In the genomic region with DNA sequence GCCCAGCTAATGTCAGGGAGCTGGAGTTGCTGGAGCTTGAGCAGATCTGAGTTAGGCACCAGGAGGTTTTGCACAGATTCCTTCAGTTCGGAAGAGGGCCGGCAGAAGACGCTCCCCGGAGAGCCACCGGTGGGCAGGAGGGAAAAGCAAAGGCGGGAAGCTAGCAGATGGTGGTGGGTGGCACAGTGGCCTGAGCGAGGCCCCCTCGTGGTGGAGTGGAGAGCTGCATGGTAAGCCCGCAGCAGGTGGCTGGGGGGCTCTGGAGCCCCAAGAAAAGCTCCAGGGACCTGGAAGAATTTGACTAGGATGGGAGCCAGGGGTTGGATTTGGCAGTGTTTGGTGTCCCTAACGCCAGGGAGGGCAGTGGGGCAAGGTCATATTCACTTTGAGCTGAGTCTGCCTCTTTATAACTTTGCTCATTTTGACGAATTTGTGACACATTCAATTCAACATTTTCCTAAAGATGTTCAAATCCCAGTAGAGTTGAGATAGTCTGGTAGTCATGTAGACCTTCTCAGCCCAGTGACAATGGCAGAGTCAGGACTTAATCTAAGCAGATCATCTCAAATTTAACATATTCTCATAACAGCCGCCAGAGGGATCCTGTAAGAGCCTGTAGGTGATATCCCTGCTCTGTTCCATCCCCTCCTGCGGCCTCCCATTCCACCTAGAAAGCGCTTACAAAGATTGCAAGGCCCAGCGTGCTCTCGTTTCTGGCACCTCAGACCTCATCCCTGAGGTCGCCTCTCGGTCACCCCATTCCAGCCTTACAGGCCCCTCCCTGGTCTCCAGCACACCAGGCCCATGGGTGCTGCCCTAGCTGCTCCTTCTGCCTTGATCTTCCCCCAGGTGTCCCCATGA, we compare ENCODE assay signal across 9 cellular contexts. TPM values are rescaled to one million over a fixed set of nuclear protein-coding genes. Genes with fewer than 3 reads are reported as not detected.
DNase-seq lines count a peak whose midpoint lies in the region; ATAC-seq, FAIRE-seq and TF ChIP-seq lines count a peak whose summit lies in the region.
"Had no signal": no experiment of that assay in that cellular context is flagged by ENCODE, and none has a peak within 500 bp of the region (broad histone marks: within the 10 kb centered on the region; RNA-seq: fewer than 3 reads in every experiment).

No MANE protein-coding gene starts in this region.

- no peaks in the 10 kb centered on the region for H3K9me3 ChIP-seq in SK-N-SH
- H3K9me3 ChIP-seq in heart left ventricle = no peaks in the 10 kb centered on the region

- POLR2A ChIA-PET in SK-N-SH (lab: Yijun Ruan, JAX) = no interaction called here
- POLR2A ChIA-PET in RWPE1 (lab: Yijun Ruan, JAX; ENCODE audit: low non-redundant PET) = no interaction called here

- ATAC-seq in SK-N-SH treated with all-trans-retinoic acid at 6 μM for 48 hours = no peak; the same call in 2 of the 3 replicates
- peak in 3 of 4 donors; percentile 47 to 62 (median 51) for ATAC-seq in heart left ventricle
- no peak for ATAC-seq in HG02981 (IDR thresholded peaks at IDR 0.05; ENCODE audit: unreplicated experiment)
- no peak for ATAC-seq in GM19023 (IDR thresholded peaks at IDR 0.05; ENCODE audit: unreplicated experiment)

- H3K9ac ChIP-seq in SK-N-SH = no peak overlapping the region

- DNase-seq in SK-N-SH = no peak
- DNase-seq in RWPE1 (ENCODE audit: low spot score) = no peak
- DNase-seq in heart left ventricle = peak in 2 of 5 donors; percentile 42 to 68
- peak; percentile 1 for DNase-seq in stimulated activated CD8-positive, alpha-beta memory T cell treated with anti-CD3 and anti-CD28 coated beads, Interleukin-7, amount 100 ng/mL, for 24 hours (ENCODE audit: low read depth)
- DNase-seq in urothelium cell line (ENCODE audit: low spot score) = no peak

- intact Hi-C loops in heart left ventricle (cut with DNase I) = loop anchor here in 1 of 10 donors (10.0 kb wide), 1 partner anchor 415 kb away; no protein-coding TSS in a partner anchor

- no peak overlapping the region for H2AFZ ChIP-seq in SK-N-SH (ENCODE audit: low read depth)

- WGBS in SK-N-SH (ENCODE audit: low lambda C conversion rate) = 50% methylated on average over 18 of the region's 18 CpGs
- WGBS in heart left ventricle, 4 donors = 43 to 65% (median 52%) methylated on average over 18 of the region's 18 CpGs

- no peak overlapping the region for H3K27ac ChIP-seq in SK-N-SH (ENCODE audit: low read depth in 2 of 2, low read length in 1 of 2)
- no peak overlapping the region for H3K27ac ChIP-seq in RWPE1
- H3K27ac ChIP-seq in heart left ventricle = no peak overlapping the region

- CTCF ChIA-PET in SK-N-SH (lab: Yijun Ruan, JAX) (interaction anchor here (0.8 to 2.0 kb wide), 9 partner anchors 8 to 350 kb away, joined by 3 to 8 read pairs (median 3); no protein-coding TSS in a partner anchor), RWPE1 (lab: Yijun Ruan, JAX) (interaction anchor here (0.6 to 1.2 kb wide), 6 partner anchors 13 to 343 kb away, joined by 3 to 5 read pairs (median 4); no protein-coding TSS in a partner anchor)

- no peak for TF ChIP-seq POLR2A in heart left ventricle (IDR thresholded peaks at IDR 0.05)

- no peaks in the 10 kb centered on the region for H3K4me1 ChIP-seq in SK-N-SH (ENCODE audit: control insufficient read depth in 1 of 2, insufficient read depth in 2 of 2, low read depth in 1 of 2, low read length in 1 of 2)
- no peaks in the 10 kb centered on the region for H3K4me1 ChIP-seq in heart left ventricle

- H3K4me2 ChIP-seq in SK-N-SH = no peak overlapping the region

- no peak for TF ChIP-seq EP300 in SK-N-SH (IDR thresholded peaks at IDR 0.05; ENCODE audit: borderline replicate concordance in 1 of 2, low read depth in 1 of 2, low read length in 1 of 2)

- no peaks in the 10 kb centered on the region for H3K79me2 ChIP-seq in SK-N-SH (ENCODE audit: insufficient read depth)

- H3K4me3 ChIP-seq in SK-N-SH (ENCODE audit: low read depth in 2 of 2, low read length in 1 of 2) (no peak overlapping the region), heart left ventricle (no peak overlapping the region)

- no peak for TF ChIP-seq RAD21 in SK-N-SH (IDR thresholded peaks at IDR 0.05; ENCODE audit: low read length)

- H3K9me2 ChIP-seq in SK-N-SH = no peaks in the 10 kb centered on the region

- H3K27me3 ChIP-seq in SK-N-SH (ENCODE audit: insufficient read depth) (no peaks in the 10 kb centered on the region), heart left ventricle (peaks cover 0 to 17% (median 3%) of the 10 kb centered on the region in 9 donors)

- H3K36me3 ChIP-seq in SK-N-SH (replicated peaks in 1 of 2; ENCODE audit: control insufficient read depth in 1 of 2, insufficient read depth in 2 of 2, low read length in 1 of 2) (no peaks in the 10 kb centered on the region), heart left ventricle (no peaks in the 10 kb centered on the region)

- no peak for FAIRE-seq in urothelium cell line (lab: Jason Lieb, UNC)

- TF ChIP-seq CTCF in SK-N-SH (IDR thresholded peaks at IDR 0.05) = peak; percentile 49
- peak; percentile 47 for TF ChIP-seq CTCF in RWPE1 (conservative IDR thresholded peaks at IDR 0.05; ENCODE audit: low read depth)
- TF ChIP-seq CTCF in heart left ventricle (IDR thresholded peaks at IDR 0.05) = peak; percentile 51 to 73 (median 62)

- no peaks in the 10 kb centered on the region for H3F3A ChIP-seq in SK-N-SH (replicated peaks; ENCODE audit: insufficient read depth)

- no peaks in the 10 kb centered on the region for H4K20me1 ChIP-seq in SK-N-SH (ENCODE audit: insufficient read depth)

TF ChIP-seq in SK-N-SH, 30 proteins besides CTCF, POLR2A, EP300 and RAD21 (continues in another document):
- TF ChIP-seq, protein P1, sequence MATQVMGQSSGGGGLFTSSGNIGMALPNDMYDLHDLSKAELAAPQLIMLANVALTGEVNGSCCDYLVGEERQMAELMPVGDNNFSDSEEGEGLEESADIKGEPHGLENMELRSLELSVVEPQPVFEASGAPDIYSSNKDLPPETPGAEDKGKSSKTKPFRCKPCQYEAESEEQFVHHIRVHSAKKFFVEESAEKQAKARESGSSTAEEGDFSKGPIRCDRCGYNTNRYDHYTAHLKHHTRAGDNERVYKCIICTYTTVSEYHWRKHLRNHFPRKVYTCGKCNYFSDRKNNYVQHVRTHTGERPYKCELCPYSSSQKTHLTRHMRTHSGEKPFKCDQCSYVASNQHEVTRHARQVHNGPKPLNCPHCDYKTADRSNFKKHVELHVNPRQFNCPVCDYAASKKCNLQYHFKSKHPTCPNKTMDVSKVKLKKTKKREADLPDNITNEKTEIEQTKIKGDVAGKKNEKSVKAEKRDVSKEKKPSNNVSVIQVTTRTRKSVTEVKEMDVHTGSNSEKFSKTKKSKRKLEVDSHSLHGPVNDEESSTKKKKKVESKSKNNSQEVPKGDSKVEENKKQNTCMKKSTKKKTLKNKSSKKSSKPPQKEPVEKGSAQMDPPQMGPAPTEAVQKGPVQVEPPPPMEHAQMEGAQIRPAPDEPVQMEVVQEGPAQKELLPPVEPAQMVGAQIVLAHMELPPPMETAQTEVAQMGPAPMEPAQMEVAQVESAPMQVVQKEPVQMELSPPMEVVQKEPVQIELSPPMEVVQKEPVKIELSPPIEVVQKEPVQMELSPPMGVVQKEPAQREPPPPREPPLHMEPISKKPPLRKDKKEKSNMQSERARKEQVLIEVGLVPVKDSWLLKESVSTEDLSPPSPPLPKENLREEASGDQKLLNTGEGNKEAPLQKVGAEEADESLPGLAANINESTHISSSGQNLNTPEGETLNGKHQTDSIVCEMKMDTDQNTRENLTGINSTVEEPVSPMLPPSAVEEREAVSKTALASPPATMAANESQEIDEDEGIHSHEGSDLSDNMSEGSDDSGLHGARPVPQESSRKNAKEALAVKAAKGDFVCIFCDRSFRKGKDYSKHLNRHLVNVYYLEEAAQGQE (IDR thresholded peaks at IDR 0.05; ENCODE audit: low read depth, low read length) = no peak
- TF ChIP-seq, protein P2, sequence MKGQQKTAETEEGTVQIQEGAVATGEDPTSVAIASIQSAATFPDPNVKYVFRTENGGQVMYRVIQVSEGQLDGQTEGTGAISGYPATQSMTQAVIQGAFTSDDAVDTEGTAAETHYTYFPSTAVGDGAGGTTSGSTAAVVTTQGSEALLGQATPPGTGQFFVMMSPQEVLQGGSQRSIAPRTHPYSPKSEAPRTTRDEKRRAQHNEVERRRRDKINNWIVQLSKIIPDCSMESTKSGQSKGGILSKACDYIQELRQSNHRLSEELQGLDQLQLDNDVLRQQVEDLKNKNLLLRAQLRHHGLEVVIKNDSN (IDR thresholded peaks at IDR 0.05; ENCODE audit: borderline replicate concordance, low read depth) = no peak

TF ChIP-seq in SK-N-SH treated with all-trans-retinoic acid at 6 μM for 48 hours, 23 proteins besides CTCF, POLR2A, EP300 and RAD21 (continues in another document):
- TF ChIP-seq, protein P3, sequence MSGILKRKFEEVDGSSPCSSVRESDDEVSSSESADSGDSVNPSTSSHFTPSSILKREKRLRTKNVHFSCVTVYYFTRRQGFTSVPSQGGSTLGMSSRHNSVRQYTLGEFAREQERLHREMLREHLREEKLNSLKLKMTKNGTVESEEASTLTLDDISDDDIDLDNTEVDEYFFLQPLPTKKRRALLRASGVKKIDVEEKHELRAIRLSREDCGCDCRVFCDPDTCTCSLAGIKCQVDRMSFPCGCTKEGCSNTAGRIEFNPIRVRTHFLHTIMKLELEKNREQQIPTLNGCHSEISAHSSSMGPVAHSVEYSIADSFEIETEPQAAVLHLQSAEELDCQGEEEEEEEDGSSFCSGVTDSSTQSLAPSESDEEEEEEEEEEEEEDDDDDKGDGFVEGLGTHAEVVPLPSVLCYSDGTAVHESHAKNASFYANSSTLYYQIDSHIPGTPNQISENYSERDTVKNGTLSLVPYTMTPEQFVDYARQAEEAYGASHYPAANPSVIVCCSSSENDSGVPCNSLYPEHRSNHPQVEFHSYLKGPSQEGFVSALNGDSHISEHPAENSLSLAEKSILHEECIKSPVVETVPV (CRISPR knock-in tag; IDR thresholded peaks at IDR 0.05) = no peak
- TF ChIP-seq ZFP3 (CRISPR knock-in tag; IDR thresholded peaks at IDR 0.05) (no peak), ZNF70 (CRISPR knock-in tag; IDR thresholded peaks at IDR 0.05) (no peak), CSDC2 (CRISPR knock-in tag; IDR thresholded peaks at IDR 0.05) (no peak)

RNA-seq across cellular contexts. Expression of a gene that starts 57.9 kb away (rescaled TPM):
- polyA plus RNA-seq in SK-N-SH (2012; rRNA removed) (0.03 TPM in 1 of 2 replicates, not detected in the other), heart left ventricle (under 1 TPM in 1 of 2 donors, not detected in 1; 0.14 TPM)
- polyA plus RNA-seq in SK-N-SH (2012; cell fraction: cytosol; rRNA removed) = 0.03 TPM in 1 of 2 replicates, not detected in the other
- 0.05 TPM in 1 of 2 replicates, not detected in the other for polyA plus RNA-seq in SK-N-SH (2012; cell fraction: nucleus; rRNA removed)
- total RNA-seq in heart left ventricle = 1 to 10 TPM in 1 of 9 donors, under 1 TPM in 1, not detected in 7; 0.56 to 6.4 TPM
- total RNA-seq: CD4-positive, alpha-beta memory T cell had no signal
- polyA plus RNA-seq: CD4-positive, alpha-beta memory T cell had no signal

Comparison
In these comparisons a context has a peak if more than half of its experiments do, and no peak if none do; other contexts are left out.
1. ATAC-seq: peak in heart left ventricle (3 of 4); none in SK-N-SH treated with all-trans-retinoic acid at 6 μM for 48 hours (single experiment), HG02981 (single experiment) and GM19023 (single experiment).
2. Peak in every context shown above with its lines, with median percentiles within 50 percentile points of each other: CTCF ChIP-seq.